ENCODE assay signal across 8 cellular contexts in genomic region chr12:121015825-121016766, GRCh38. TPM values are rescaled to one million over a fixed set of nuclear protein-coding genes. Genes with fewer than 3 reads are reported as not detected.
DNase-seq lines count a peak whose midpoint lies in the region; ATAC-seq lines count a peak whose summit lies in the region.

C12orf43 (minus strand) TSS chr12:121016487; CDS start chr12:121016474, 13 bp downstream.

- H3K36me3 Mint-ChIP-seq in IgD-negative memory B cell = peaks cover 7% of the 10 kb centered on the region

- peak within 1 kb of the TSS; percentile 14 to 96 (median 87) for H3K27ac Mint-ChIP-seq in IgD-negative memory B cell

- H3K27me3 Mint-ChIP-seq in IgD-negative memory B cell = no peaks in the 10 kb centered on the region

- no peaks in the 10 kb centered on the region for H3K9me3 Mint-ChIP-seq in IgD-negative memory B cell

- peaks cover 8 to 17% (median 16%) of the 10 kb centered on the region in 3 donors for H3K4me1 Mint-ChIP-seq in IgD-negative memory B cell

- DNase-seq in DMS153 (lab: John Stamatoyannopoulos, UW) (peak; percentile 81), OCI-M1 (lab: John Stamatoyannopoulos, UW) (peak; percentile 96), activated T-cell treated with anti-CD3 and anti-CD28 coated beads for 1 hour (ENCODE audit: low read depth) (peak; percentile 83), epithelial cell of prostate (ENCODE audit: low read depth, low spot score) (peak; percentile 50), mucosa of gallbladder (ENCODE audit: low spot score) (peak; percentile 94)
- DNase-seq in stimulated activated CD8-positive, alpha-beta memory T cell treated with anti-CD3 and anti-CD28 coated beads, Interleukin-4, amount 100 ng/mL, for 24 hours (ENCODE audit: low read depth) = peak; percentile 83

- H3K27ac ChIP-seq in epithelial cell of prostate = peak within 1 kb of the TSS; percentile 48

- peak; percentile 96 for ATAC-seq in GM21576 (IDR thresholded peaks at IDR 0.05; ENCODE audit: unreplicated experiment)

- peak within 1 kb of the TSS; percentile 84 to 100 (median 98) for H3K4me3 Mint-ChIP-seq in IgD-negative memory B cell

RNA-seq across cellular contexts. Expression of gene C12orf43, which starts in this region (rescaled TPM):
- polyA plus RNA-seq in IgD-negative memory B cell = 23.3 TPM
- total RNA-seq in mucosa of gallbladder = 14.7 TPM

Comparison
In these comparisons a context has a peak if more than half of its experiments do, and no peak if none do; other contexts are left out.
1. Peak in every context shown above with its lines: DNase-seq, ATAC-seq and H3K27ac ChIP-seq.